Comparison of ENCODE assay signal across 27 cellular contexts in the genomic region with DNA sequence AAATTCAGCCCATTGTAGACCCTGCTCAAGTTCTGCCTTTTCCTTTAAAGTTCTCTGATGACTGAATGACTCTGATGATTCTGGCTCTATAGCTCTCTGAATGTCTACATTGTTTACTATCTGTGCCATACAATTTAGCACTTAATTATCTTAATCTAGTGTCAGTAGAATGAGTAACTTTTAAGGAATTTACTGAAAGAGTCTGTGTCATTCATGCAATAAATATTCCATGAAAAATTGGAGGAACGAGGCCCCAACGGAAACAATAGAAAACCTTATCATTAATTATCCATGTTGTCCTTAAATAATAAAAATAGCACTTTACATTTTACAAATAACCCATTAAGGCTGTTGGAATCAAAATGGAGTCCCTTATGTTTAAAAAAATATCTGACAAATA.
"Had no signal": no experiment of that assay in that cellular context is flagged by ENCODE, and none has a peak within 500 bp of the region (broad histone marks: within the 10 kb centered on the region; RNA-seq: fewer than 3 reads in every experiment).

No MANE protein-coding gene starts in this region.

- H3K4me3 ChIP-seq: coronary artery, esophagus squamous epithelium had no signal

- H3K4me1 ChIP-seq: esophagus squamous epithelium had no signal

- H3K27me3 ChIP-seq: brain microvascular endothelial cell, esophagus squamous epithelium had no signal

- DNase-seq: activated CD4-positive, alpha-beta memory T cell treated with anti-CD3 and anti-CD28 coated beads for 36 hours; activated CD4-positive, alpha-beta T cell treated with anti-CD3 and anti-CD28 coated beads for 36 hours; activated CD4-positive, alpha-beta T cell treated with anti-CD3 and anti-CD28 coated beads, Interleukin-2, amount 10 ng/mL, durations not matched to agents 24 days and 14 days; activated CD4-positive, CD25-positive, alpha-beta regulatory T cell; activated CD4-positive, CD25-positive, alpha-beta regulatory T cell treated with anti-CD3 and anti-CD28 coated beads, Interleukin-2, amount 50 U/mL, for 72 hours; activated CD8-positive, alpha-beta memory T cell treated with anti-CD3 and anti-CD28 coated beads, Interleukin-2, amount 10 ng/mL, durations not matched to agents 7 days and 5 days; activated CD8-positive, alpha-beta memory T cell treated with anti-CD3 and anti-CD28 coated beads, Interleukin-2, amount 50 U/mL, for 4 hours; activated CD8-positive, alpha-beta T cell treated with anti-CD3 and anti-CD28 coated beads, Interleukin-2, amount 10 ng/mL, durations not matched to agents 7 days and 5 days; activated effector memory CD4-positive, alpha-beta T cell treated with anti-CD3 and anti-CD28 coated beads, Interleukin-2, amount 50 U/mL, for 16 hours; activated naive CD4-positive, alpha-beta T cell treated with anti-CD3 and anti-CD28 coated beads for 36 hours; activated naive CD8-positive, alpha-beta T cell treated with anti-CD3 and anti-CD28 coated beads, Interleukin-2, amount 10 ng/mL, durations not matched to agents 7 days and 5 days; activated T-cell treated with anti-CD3 and anti-CD28 coated beads, Interleukin-2, amount 50 U/mL, for 1 hour; activated T-cell treated with anti-CD3 and anti-CD28 coated beads, Interleukin-2, amount 50 U/mL, for 48 hours; amniotic stem cell; anterior cingulate cortex; brain microvascular endothelial cell; dermis blood vessel endothelial cell; effector CD4-positive, alpha-beta T cell; effector memory CD8-positive, alpha-beta T cell; esophagus squamous epithelium; head of caudate nucleus; T-helper 2 cell had no signal

- H3K27ac ChIP-seq: brain microvascular endothelial cell, coronary artery, epithelial cell of prostate, esophagus squamous epithelium had no signal

- FAIRE-seq: astrocyte, bronchial epithelial cell, frontal cortex had no signal

- H3K9me3 ChIP-seq: esophagus squamous epithelium had no signal

- H3K36me3 ChIP-seq: brain microvascular endothelial cell, esophagus squamous epithelium had no signal

- ATAC-seq: activated CD4-positive, alpha-beta T cell treated with anti-CD3 and anti-CD28 coated beads for 36 hours; activated CD8-positive, alpha-beta memory T cell treated with anti-CD3 and anti-CD28 coated beads, Interleukin-2, amount 10 ng/mL, durations not matched to agents 7 days and 5 days; activated CD8-positive, alpha-beta T cell treated with anti-CD3 and anti-CD28 coated beads, Interleukin-2, amount 10 ng/mL, durations not matched to agents 7 days and 5 days; effector memory CD8-positive, alpha-beta T cell had no signal
